Comparison of ENCODE assay signal across 21 cellular contexts in genomic region chr1:26874896-26875295, GRCh38. TPM values are rescaled to one million over a fixed set of nuclear protein-coding genes. Genes with fewer than 3 reads are reported as not detected.
DNase-seq lines count a peak whose midpoint lies in the region; ATAC-seq, FAIRE-seq and TF ChIP-seq lines count a peak whose summit lies in the region.
"Had no signal": no experiment of that assay in that cellular context is flagged by ENCODE, and none has a peak within 500 bp of the region (broad histone marks: within the 10 kb centered on the region; RNA-seq: fewer than 3 reads in every experiment).

No MANE protein-coding gene starts in this region.

- TF ChIP-seq CTCF in RWPE1 (conservative IDR thresholded peaks at IDR 0.05; ENCODE audit: low read depth) (no peak), keratinocyte (optimal IDR thresholded peaks at IDR 0.05 in 1 of 3, IDR thresholded peaks at IDR 0.05 in 1 of 3, conservative IDR thresholded peaks at IDR 0.05 in 1 of 3; ENCODE audit: extremely low read depth in 1 of 3, insufficient read depth in 2 of 3, low read length in 3 of 3) (no peak)

- no peak overlapping the region for H2AFZ ChIP-seq in keratinocyte (ENCODE audit: control insufficient read depth, low read length)

- DNase-seq in activated naive CD8-positive, alpha-beta T cell treated with anti-CD3 and anti-CD28 coated beads, Interleukin-2, amount 10 ng/mL, durations not matched to agents 7 days and 5 days, result no peak
- no peak for DNase-seq in activated naive CD8-positive, alpha-beta T cell treated with anti-CD3 and anti-CD28 coated beads, Interleukin-2, amount 50 U/mL, for 24 hours
- DNase-seq in RWPE1 (ENCODE audit: low spot score) (no peak), keratinocyte (ENCODE audit: low read depth, low spot score) (no peak), SHP77 (lab: John Stamatoyannopoulos, UW) (no peak)
- no peak for DNase-seq in stimulated activated effector memory CD8-positive, alpha-beta T cell treated with anti-CD3 and anti-CD28 coated beads, Interleukin-12 subunit alpha, Interleukin-12 subunit beta, amount 100 ng/mL, for 72 hours (ENCODE audit: low spot score in 2 of 2)
- no peak for DNase-seq in natural killer cell treated with Interleukin-12 subunit alpha and Interleukin-12 subunit beta and Interleukin-15 and Interleukin-18, amount 100 ng/mL, for 72 hours (ENCODE audit: low spot score)
- DNase-seq: DMS153, EL, KBM-7, NCI-H1092, NCI-H1694, NCI-H2107 had no signal

- peaks cover 8 to 24% of the 10 kb centered on the region in 2 experiments for H3K36me3 ChIP-seq in keratinocyte (ENCODE audit: control insufficient read depth in 2 of 2, extremely low read depth in 1 of 2, insufficient read depth in 2 of 2, low read length in 2 of 2)

- no peak overlapping the region for H3K9ac ChIP-seq in keratinocyte (ENCODE audit: control insufficient read depth, extremely low read depth, insufficient read depth, low read length)

- no peaks in the 10 kb centered on the region for H3K27me3 ChIP-seq in keratinocyte (ENCODE audit: control insufficient read depth, extremely low read depth, insufficient read depth, low read length)
- H3K27me3 ChIP-seq: SJSA1 had no signal

- H3K4me2 ChIP-seq in keratinocyte (ENCODE audit: control insufficient read depth, extremely low read depth, insufficient read depth, low read depth, low read length), result no peak overlapping the region

- no peaks in the 10 kb centered on the region for H3K9me3 Mint-ChIP-seq in activated naive CD8-positive, alpha-beta T cell treated with anti-CD3 and anti-CD28 coated beads, Interleukin-2, amount 10 ng/mL, durations not matched to agents 7 days and 5 days
- no peaks in the 10 kb centered on the region for H3K9me3 Mint-ChIP-seq in activated naive CD8-positive, alpha-beta T cell treated with anti-CD3 and anti-CD28 coated beads, Interleukin-2, amount 50 U/mL, for 24 hours
- no peaks in the 10 kb centered on the region for H3K9me3 Mint-ChIP-seq in stimulated activated effector memory CD8-positive, alpha-beta T cell treated with anti-CD3 and anti-CD28 coated beads, Interleukin-12 subunit alpha, Interleukin-12 subunit beta, amount 100 ng/mL, for 72 hours
- no peaks in the 10 kb centered on the region for H3K9me3 Mint-ChIP-seq in natural killer cell treated with Interleukin-12 subunit alpha and Interleukin-12 subunit beta and Interleukin-15 and Interleukin-18, amount 100 ng/mL, for 72 hours

- H3K4me3 Mint-ChIP-seq in activated naive CD8-positive, alpha-beta T cell treated with anti-CD3 and anti-CD28 coated beads, Interleukin-2, amount 10 ng/mL, durations not matched to agents 7 days and 5 days, result no peak overlapping the region
- no peak overlapping the region for H3K4me3 Mint-ChIP-seq in activated naive CD8-positive, alpha-beta T cell treated with anti-CD3 and anti-CD28 coated beads, Interleukin-2, amount 50 U/mL, for 24 hours
- H3K4me3 Mint-ChIP-seq in stimulated activated effector memory CD8-positive, alpha-beta T cell treated with anti-CD3 and anti-CD28 coated beads, Interleukin-12 subunit alpha, Interleukin-12 subunit beta, amount 100 ng/mL, for 72 hours, result no peak overlapping the region
- no peak overlapping the region for H3K4me3 Mint-ChIP-seq in natural killer cell treated with Interleukin-12 subunit alpha and Interleukin-12 subunit beta and Interleukin-15 and Interleukin-18, amount 100 ng/mL, for 72 hours

- no peaks in the 10 kb centered on the region for H3K9me3 ChIP-seq in keratinocyte (ENCODE audit: control insufficient read depth, low read depth, low read length)
- H3K9me3 ChIP-seq: SJSA1 had no signal

- H3K9me1 ChIP-seq in keratinocyte (ENCODE audit: control insufficient read depth, extremely low read depth, insufficient read depth, low read length), result no peaks in the 10 kb centered on the region

- peak overlapping the region; percentile 42 for H3K27ac Mint-ChIP-seq in activated naive CD8-positive, alpha-beta T cell treated with anti-CD3 and anti-CD28 coated beads, Interleukin-2, amount 10 ng/mL, durations not matched to agents 7 days and 5 days
- no peak overlapping the region for H3K27ac Mint-ChIP-seq in activated naive CD8-positive, alpha-beta T cell treated with anti-CD3 and anti-CD28 coated beads, Interleukin-2, amount 50 U/mL, for 24 hours
- peak overlapping the region; percentile 48 for H3K27ac Mint-ChIP-seq in stimulated activated effector memory CD8-positive, alpha-beta T cell treated with anti-CD3 and anti-CD28 coated beads, Interleukin-12 subunit alpha, Interleukin-12 subunit beta, amount 100 ng/mL, for 72 hours
- no peak overlapping the region for H3K27ac Mint-ChIP-seq in natural killer cell treated with Interleukin-12 subunit alpha and Interleukin-12 subunit beta and Interleukin-15 and Interleukin-18, amount 100 ng/mL, for 72 hours

- H3K27ac ChIP-seq in RWPE1, result peak overlapping the region; percentile 45
- H3K27ac ChIP-seq in keratinocyte (ENCODE audit: control insufficient read depth, insufficient read depth, low read length), result peak overlapping the region; percentile 27
- H3K27ac ChIP-seq: C4-2B, SJSA1 had no signal

- no peaks in the 10 kb centered on the region for H3K79me2 ChIP-seq in keratinocyte (ENCODE audit: control insufficient read depth, insufficient read depth, low read length)

- H3K4me1 ChIP-seq in keratinocyte (ENCODE audit: control insufficient read depth, extremely low read depth, insufficient read depth, low read length), result peaks cover 34% of the 10 kb centered on the region
- H3K4me1 ChIP-seq: SJSA1 had no signal

- no peaks in the 10 kb centered on the region for H3K36me3 Mint-ChIP-seq in activated naive CD8-positive, alpha-beta T cell treated with anti-CD3 and anti-CD28 coated beads, Interleukin-2, amount 10 ng/mL, durations not matched to agents 7 days and 5 days
- peaks cover 13% of the 10 kb centered on the region for H3K36me3 Mint-ChIP-seq in activated naive CD8-positive, alpha-beta T cell treated with anti-CD3 and anti-CD28 coated beads, Interleukin-2, amount 50 U/mL, for 24 hours (ENCODE audit: low read depth)
- peaks cover 34% of the 10 kb centered on the region for H3K36me3 Mint-ChIP-seq in stimulated activated effector memory CD8-positive, alpha-beta T cell treated with anti-CD3 and anti-CD28 coated beads, Interleukin-12 subunit alpha, Interleukin-12 subunit beta, amount 100 ng/mL, for 72 hours
- no peaks in the 10 kb centered on the region for H3K36me3 Mint-ChIP-seq in natural killer cell treated with Interleukin-12 subunit alpha and Interleukin-12 subunit beta and Interleukin-15 and Interleukin-18, amount 100 ng/mL, for 72 hours

- no peaks in the 10 kb centered on the region for H4K20me1 ChIP-seq in keratinocyte (ENCODE audit: control insufficient read depth, extremely low read depth, insufficient read depth, low read length)

- CTCF ChIA-PET in RWPE1 (lab: Yijun Ruan, JAX), result interaction anchor here (0.6 kb wide), 1 partner anchor 63 kb away, joined by 4 read pairs; no protein-coding TSS in a partner anchor

- POLR2A ChIA-PET in activated naive CD8-positive, alpha-beta T cell treated with anti-CD3 and anti-CD28 coated beads, Interleukin-2, amount 10 ng/mL, durations not matched to agents 7 days and 5 days (lab: Charles Lee), result interaction anchor here (2.6 kb wide), 1 partner anchor 9 kb away, joined by 12 read pairs; no protein-coding TSS in a partner anchor
- POLR2A ChIA-PET in RWPE1 (lab: Yijun Ruan, JAX; ENCODE audit: low non-redundant PET), result no interaction called here

- no peak overlapping the region for H3K4me3 ChIP-seq in keratinocyte (ENCODE audit: control insufficient read depth in 2 of 3, extremely low read depth in 1 of 3, insufficient read depth in 2 of 3, low read depth in 1 of 3, low read length in 3 of 3)
- H3K4me3 ChIP-seq: SJSA1 had no signal

- dilution Hi-C loops in keratinocyte (cut with MboI; ENCODE audit: extremely low pct_ligation_motif_present, low sequenced_read_pairs), result no loop called here

- H3K27me3 Mint-ChIP-seq in activated naive CD8-positive, alpha-beta T cell treated with anti-CD3 and anti-CD28 coated beads, Interleukin-2, amount 10 ng/mL, durations not matched to agents 7 days and 5 days, result no peaks in the 10 kb centered on the region
- H3K27me3 Mint-ChIP-seq in activated naive CD8-positive, alpha-beta T cell treated with anti-CD3 and anti-CD28 coated beads, Interleukin-2, amount 50 U/mL, for 24 hours, result no peaks in the 10 kb centered on the region
- H3K27me3 Mint-ChIP-seq in natural killer cell treated with Interleukin-12 subunit alpha and Interleukin-12 subunit beta and Interleukin-15 and Interleukin-18, amount 100 ng/mL, for 72 hours, result no peaks in the 10 kb centered on the region

- no peaks in the 10 kb centered on the region for H3K4me1 Mint-ChIP-seq in activated naive CD8-positive, alpha-beta T cell treated with anti-CD3 and anti-CD28 coated beads, Interleukin-2, amount 10 ng/mL, durations not matched to agents 7 days and 5 days
- peaks cover 4% of the 10 kb centered on the region for H3K4me1 Mint-ChIP-seq in activated naive CD8-positive, alpha-beta T cell treated with anti-CD3 and anti-CD28 coated beads, Interleukin-2, amount 50 U/mL, for 24 hours
- H3K4me1 Mint-ChIP-seq in stimulated activated effector memory CD8-positive, alpha-beta T cell treated with anti-CD3 and anti-CD28 coated beads, Interleukin-12 subunit alpha, Interleukin-12 subunit beta, amount 100 ng/mL, for 72 hours, result no peaks in the 10 kb centered on the region
- no peaks in the 10 kb centered on the region for H3K4me1 Mint-ChIP-seq in natural killer cell treated with Interleukin-12 subunit alpha and Interleukin-12 subunit beta and Interleukin-15 and Interleukin-18, amount 100 ng/mL, for 72 hours (ENCODE audit: low read depth in 2 of 2)

- no peak for FAIRE-seq in keratinocyte (lab: Jason Lieb, UNC)
- FAIRE-seq: HTR-8/SVneo had no signal

- no peak for ATAC-seq in activated naive CD8-positive, alpha-beta T cell treated with anti-CD3 and anti-CD28 coated beads, Interleukin-2, amount 10 ng/mL, durations not matched to agents 7 days and 5 days (ENCODE audit: low read depth)
- no peak for ATAC-seq in activated naive CD8-positive, alpha-beta T cell treated with anti-CD3 and anti-CD28 coated beads, Interleukin-2, amount 50 U/mL, for 24 hours
- ATAC-seq in stimulated activated effector memory CD8-positive, alpha-beta T cell treated with anti-CD3 and anti-CD28 coated beads, Interleukin-12 subunit alpha, Interleukin-12 subunit beta, amount 100 ng/mL, for 72 hours, result no peak
- ATAC-seq in natural killer cell treated with Interleukin-12 subunit alpha and Interleukin-12 subunit beta and Interleukin-15 and Interleukin-18, amount 100 ng/mL, for 72 hours, result no peak
- no peak for ATAC-seq in HG03135 (IDR thresholded peaks at IDR 0.05; ENCODE audit: unreplicated experiment)

RNA-seq across cellular contexts. Expression of gene SFN, which starts 11.9 kb away (rescaled TPM):
- 1 to 10 TPM; 1.4 to 1.8 TPM for total RNA-seq in activated naive CD8-positive, alpha-beta T cell treated with anti-CD3 and anti-CD28 coated beads, Interleukin-2, amount 10 ng/mL, durations not matched to agents 7 days and 5 days
- polyA plus RNA-seq in keratinocyte, result 1,394 to 2,602 TPM (median 2,333 TPM) in 3 replicates
- polyA plus RNA-seq in keratinocyte (2011; ENCODE audit: low read depth), result 775 TPM
- 1,484 and 3,345 TPM in 2 replicates for polyA plus RNA-seq in keratinocyte (2011; cell fraction: cytosol; rRNA removed)
- polyA plus RNA-seq in keratinocyte (2011; cell fraction: nucleus; rRNA removed), result 1,730 and 2,605 TPM in 2 replicates
- 3,203 and 3,341 TPM in 2 replicates for polyA plus RNA-seq in keratinocyte (2012; ENCODE audit: low replicate concordance)
- 637 to 2,055 TPM (median 889 TPM) in 3 replicates for polyA minus RNA-seq in keratinocyte
- polyA minus RNA-seq in keratinocyte (2011; cell fraction: cytosol; rRNA and poly(A)+ RNA removed), result 1,532 TPM
- polyA minus RNA-seq in keratinocyte (2011; cell fraction: nucleus; rRNA and poly(A)+ RNA removed), result 888 and 889 TPM in 2 replicates
- under 1 TPM; 0.50 to 0.56 TPM for total RNA-seq in natural killer cell treated with Interleukin-12 subunit alpha and Interleukin-12 subunit beta and Interleukin-15 and Interleukin-18, amount 100 ng/mL, for 72 hours
- total RNA-seq: RPMI7951 had no signal

RNA-seq across cellular contexts. Expression of gene GPN2, which starts 15.2 kb away (rescaled TPM):
- total RNA-seq in activated naive CD8-positive, alpha-beta T cell treated with anti-CD3 and anti-CD28 coated beads, Interleukin-2, amount 10 ng/mL, durations not matched to agents 7 days and 5 days, result 10 to 100 TPM; 30.1 to 31.2 TPM
- 31.9 to 43.7 TPM (median 37.2 TPM) in 3 replicates for polyA plus RNA-seq in keratinocyte
- polyA plus RNA-seq in keratinocyte (2011; ENCODE audit: low read depth), result 8.2 TPM
- polyA plus RNA-seq in keratinocyte (2011; cell fraction: cytosol; rRNA removed), result 31.2 and 33.2 TPM in 2 replicates
- polyA plus RNA-seq in keratinocyte (2011; cell fraction: nucleus; rRNA removed), result 29.8 and 42.6 TPM in 2 replicates
- 15.2 and 33.1 TPM in 2 replicates for polyA plus RNA-seq in keratinocyte (2012; ENCODE audit: low replicate concordance)
- polyA minus RNA-seq in keratinocyte, result 32.8 to 56.8 TPM (median 45.6 TPM) in 3 replicates
- polyA minus RNA-seq in keratinocyte (2011; cell fraction: cytosol; rRNA and poly(A)+ RNA removed), result 17.3 TPM
- 19.7 and 26.1 TPM in 2 replicates for polyA minus RNA-seq in keratinocyte (2011; cell fraction: nucleus; rRNA and poly(A)+ RNA removed)
- total RNA-seq in natural killer cell treated with Interleukin-12 subunit alpha and Interleukin-12 subunit beta and Interleukin-15 and Interleukin-18, amount 100 ng/mL, for 72 hours, result 10 to 100 TPM; 52.6 to 58.0 TPM

RNA-seq across cellular contexts. Expression of gene GPATCH3, which starts 25.4 kb away (rescaled TPM):
- total RNA-seq in activated naive CD8-positive, alpha-beta T cell treated with anti-CD3 and anti-CD28 coated beads, Interleukin-2, amount 10 ng/mL, durations not matched to agents 7 days and 5 days, result 10 to 100 TPM; 17.3 to 19.6 TPM
- 5.7 to 7.3 TPM (median 7.1 TPM) in 3 replicates for polyA plus RNA-seq in keratinocyte
- polyA plus RNA-seq in keratinocyte (2011; ENCODE audit: low read depth), result 6.3 TPM
- 5.1 and 7.5 TPM in 2 replicates for polyA plus RNA-seq in keratinocyte (2011; cell fraction: cytosol; rRNA removed)
- 12.7 and 12.8 TPM in 2 replicates for polyA plus RNA-seq in keratinocyte (2011; cell fraction: nucleus; rRNA removed)
- 6.6 and 9.6 TPM in 2 replicates for polyA plus RNA-seq in keratinocyte (2012; ENCODE audit: low replicate concordance)
- polyA minus RNA-seq in keratinocyte, result 4.5 to 7.8 TPM (median 5.2 TPM) in 3 replicates
- 5.9 TPM for polyA minus RNA-seq in keratinocyte (2011; cell fraction: cytosol; rRNA and poly(A)+ RNA removed)
- polyA minus RNA-seq in keratinocyte (2011; cell fraction: nucleus; rRNA and poly(A)+ RNA removed), result 5.4 and 7.7 TPM in 2 replicates
- 10 to 100 TPM; 19.6 to 21.2 TPM for total RNA-seq in natural killer cell treated with Interleukin-12 subunit alpha and Interleukin-12 subunit beta and Interleukin-15 and Interleukin-18, amount 100 ng/mL, for 72 hours

RNA-seq across cellular contexts. Expression of gene NR0B2, which starts 38.9 kb away (rescaled TPM):
- total RNA-seq in activated naive CD8-positive, alpha-beta T cell treated with anti-CD3 and anti-CD28 coated beads, Interleukin-2, amount 10 ng/mL, durations not matched to agents 7 days and 5 days, result not detected
- polyA plus RNA-seq in keratinocyte, result not detected in 3 replicates
- polyA plus RNA-seq in keratinocyte (2011; ENCODE audit: low read depth), result not detected
- polyA plus RNA-seq in keratinocyte (2011; cell fraction: cytosol; rRNA removed), result not detected in 2 replicates
- polyA plus RNA-seq in keratinocyte (2011; cell fraction: nucleus; rRNA removed), result not detected in 2 replicates
- not detected in 2 replicates for polyA plus RNA-seq in keratinocyte (2012; ENCODE audit: low replicate concordance)
- polyA minus RNA-seq in keratinocyte, result not detected in 3 replicates
- polyA minus RNA-seq in keratinocyte (2011; cell fraction: cytosol; rRNA and poly(A)+ RNA removed), result not detected
- polyA minus RNA-seq in keratinocyte (2011; cell fraction: nucleus; rRNA and poly(A)+ RNA removed), result not detected in 2 replicates
- total RNA-seq in natural killer cell treated with Interleukin-12 subunit alpha and Interleukin-12 subunit beta and Interleukin-15 and Interleukin-18, amount 100 ng/mL, for 72 hours, result not detected
- total RNA-seq: A172, H4, M059J, RPMI7951, SJSA1 had no signal

RNA-seq across cellular contexts. Expression of gene NUDC, which starts 46.6 kb away (rescaled TPM):
- total RNA-seq in activated naive CD8-positive, alpha-beta T cell treated with anti-CD3 and anti-CD28 coated beads, Interleukin-2, amount 10 ng/mL, durations not matched to agents 7 days and 5 days, result 10 to 100 TPM; 59.0 to 59.1 TPM
- polyA plus RNA-seq in keratinocyte, result 27.4 to 89.5 TPM (median 57.3 TPM) in 3 replicates
- 73.4 TPM for polyA plus RNA-seq in keratinocyte (2011; ENCODE audit: low read depth)
- polyA plus RNA-seq in keratinocyte (2011; cell fraction: cytosol; rRNA removed), result 49.6 and 68.7 TPM in 2 replicates
- polyA plus RNA-seq in keratinocyte (2011; cell fraction: nucleus; rRNA removed), result 64.9 and 70.7 TPM in 2 replicates
- 64.7 and 132 TPM in 2 replicates for polyA plus RNA-seq in keratinocyte (2012; ENCODE audit: low replicate concordance)
- 12.6 to 29.6 TPM (median 22.0 TPM) in 3 replicates for polyA minus RNA-seq in keratinocyte
- polyA minus RNA-seq in keratinocyte (2011; cell fraction: cytosol; rRNA and poly(A)+ RNA removed), result 52.2 TPM
- 11.9 and 19.9 TPM in 2 replicates for polyA minus RNA-seq in keratinocyte (2011; cell fraction: nucleus; rRNA and poly(A)+ RNA removed)
- 100 to 1,000 TPM in 1 of 2 donors, 10 to 100 TPM in 1; 78.2 to 136 TPM for total RNA-seq in natural killer cell treated with Interleukin-12 subunit alpha and Interleukin-12 subunit beta and Interleukin-15 and Interleukin-18, amount 100 ng/mL, for 72 hours

Comparison
In these comparisons a context has a peak if more than half of its experiments do, and no peak if none do; other contexts are left out.
1. H3K27ac Mint-ChIP-seq: peak in activated naive CD8-positive, alpha-beta T cell treated with anti-CD3 and anti-CD28 coated beads, Interleukin-2, amount 10 ng/mL, durations not matched to agents 7 days and 5 days (single experiment) and stimulated activated effector memory CD8-positive, alpha-beta T cell treated with anti-CD3 and anti-CD28 coated beads, Interleukin-12 subunit alpha, Interleukin-12 subunit beta, amount 100 ng/mL, for 72 hours (single experiment); none in activated naive CD8-positive, alpha-beta T cell treated with anti-CD3 and anti-CD28 coated beads, Interleukin-2, amount 50 U/mL, for 24 hours (single experiment) and natural killer cell treated with Interleukin-12 subunit alpha and Interleukin-12 subunit beta and Interleukin-15 and Interleukin-18, amount 100 ng/mL, for 72 hours (0 of 2).